14 cellular contexts compared by ENCODE assay signal in genomic region chr9:15578719-15579118, GRCh38.
"Had no signal": no experiment of that assay in that cellular context is flagged by ENCODE, and none has a peak within 500 bp of the region (broad histone marks: within the 10 kb centered on the region; RNA-seq: fewer than 3 reads in every experiment).

No MANE protein-coding gene starts in this region.

- H3K9ac ChIP-seq: SK-N-SH had no signal

- H3K9me3 ChIP-seq: esophagus squamous epithelium, SK-N-SH, tibial artery had no signal

- H3K27ac ChIP-seq: coronary artery, esophagus squamous epithelium, tibial artery had no signal

- H3K4me1 Mint-ChIP-seq: memory B cell had no signal

- H3K4me3 Mint-ChIP-seq: activated CD8-positive, alpha-beta T cell treated with anti-CD3 and anti-CD28 coated beads, Interleukin-2, amount 10 ng/mL, durations not matched to agents 7 days and 5 days; memory B cell; natural killer cell treated with Interleukin-12 subunit alpha and Interleukin-12 subunit beta and Interleukin-15 and Interleukin-18, amount 100 ng/mL, for 72 hours had no signal

- ATAC-seq: activated CD8-positive, alpha-beta T cell treated with anti-CD3 and anti-CD28 coated beads, Interleukin-2, amount 10 ng/mL, durations not matched to agents 7 days and 5 days; activated naive CD4-positive, alpha-beta T cell treated with anti-CD3 and anti-CD28 coated beads, Interleukin-2, amount 50 U/mL, for 72 hours; natural killer cell treated with Interleukin-12 subunit alpha and Interleukin-12 subunit beta and Interleukin-15 and Interleukin-18, amount 100 ng/mL, for 72 hours; stimulated activated naive CD8-positive, alpha-beta T cell treated with anti-CD3 and anti-CD28 coated beads, Interleukin-15, Interleukin-2, amounts not matched to agents 100 U/mL and 50 U/mL, for 24 hours had no signal

- H3K36me3 Mint-ChIP-seq: activated naive CD4-positive, alpha-beta T cell treated with anti-CD3 and anti-CD28 coated beads, Interleukin-2, amount 50 U/mL, for 72 hours had no signal

- H3K4me2 ChIP-seq: SK-N-SH had no signal

- H3K4me3 ChIP-seq: coronary artery, esophagus squamous epithelium, tibial artery had no signal

- H3K36me3 ChIP-seq: esophagus squamous epithelium, tibial artery had no signal

- H3K27me3 ChIP-seq: esophagus squamous epithelium, tibial artery had no signal

- H3K9me3 Mint-ChIP-seq: memory B cell; natural killer cell treated with Interleukin-12 subunit alpha and Interleukin-12 subunit beta and Interleukin-15 and Interleukin-18, amount 100 ng/mL, for 72 hours had no signal

- H3K27ac Mint-ChIP-seq: activated CD8-positive, alpha-beta T cell treated with anti-CD3 and anti-CD28 coated beads, Interleukin-2, amount 10 ng/mL, durations not matched to agents 7 days and 5 days; activated naive CD4-positive, alpha-beta T cell treated with anti-CD3 and anti-CD28 coated beads, Interleukin-2, amount 50 U/mL, for 72 hours; memory B cell; natural killer cell treated with Interleukin-12 subunit alpha and Interleukin-12 subunit beta and Interleukin-15 and Interleukin-18, amount 100 ng/mL, for 72 hours; progenitor cell of endocrine pancreas had no signal

- H3K4me1 ChIP-seq: esophagus squamous epithelium, tibial artery had no signal

- H3K27me3 Mint-ChIP-seq: memory B cell; natural killer cell treated with Interleukin-12 subunit alpha and Interleukin-12 subunit beta and Interleukin-15 and Interleukin-18, amount 100 ng/mL, for 72 hours; progenitor cell of endocrine pancreas had no signal

- DNase-seq: activated CD4-positive, alpha-beta T cell treated with anti-CD3 and anti-CD28 coated beads for 1 hour; activated CD4-positive, alpha-beta T cell treated with anti-CD3 and anti-CD28 coated beads, Interleukin-2, amount 50 U/mL, for 1 hour; activated CD8-positive, alpha-beta T cell treated with anti-CD3 and anti-CD28 coated beads, Interleukin-2, amount 10 ng/mL, durations not matched to agents 7 days and 5 days; cerebellar nuclear complex; esophagus squamous epithelium; SK-N-SH; stimulated activated CD4-positive, alpha-beta T cell treated with anti-CD3 and anti-CD28 coated beads, Interleukin-4, amount 100 ng/mL, for 4 hours; stimulated activated naive CD8-positive, alpha-beta T cell treated with anti-CD3 and anti-CD28 coated beads, Interleukin-15, Interleukin-2, amounts not matched to agents 100 U/mL and 50 U/mL, for 24 hours had no signal
